In genomic region chr7:46320956-46321355, GRCh38 we compare ENCODE assay signal across 31 cellular contexts.
DNase-seq lines count a peak whose midpoint lies in the region; ATAC-seq and TF ChIP-seq lines count a peak whose summit lies in the region.
"Had no signal": no experiment of that assay in that cellular context is flagged by ENCODE, and none has a peak within 500 bp of the region (broad histone marks: within the 10 kb centered on the region; RNA-seq: fewer than 3 reads in every experiment).

No MANE protein-coding gene starts in this region.

- H3K9me3 Mint-ChIP-seq in chondrocyte (ENCODE audit: low read depth) = no peaks in the 10 kb centered on the region
- H3K9me3 Mint-ChIP-seq in activated T-helper 2 cell treated with anti-CD3 and anti-CD28 coated beads, Interferon-gamma antibody, Interleukin-2, Interleukin-4, amounts not matched to agents 10 μg/mL and 5 μg/mL and 100 μg/mL, durations not matched to agents 14 hours and 24 hours and 36 hours = no peaks in the 10 kb centered on the region

- no peaks in the 10 kb centered on the region for H3K27me3 Mint-ChIP-seq in chondrocyte (ENCODE audit: low read depth)
- H3K27me3 Mint-ChIP-seq in activated T-helper 2 cell treated with anti-CD3 and anti-CD28 coated beads, Interferon-gamma antibody, Interleukin-2, Interleukin-4, amounts not matched to agents 10 μg/mL and 5 μg/mL and 100 μg/mL, durations not matched to agents 14 hours and 24 hours and 36 hours (ENCODE audit: low read depth) = no peaks in the 10 kb centered on the region
- H3K27me3 Mint-ChIP-seq: dendritic cell treated with granulocyte-macrophage colony-stimulating factor and Interleukin-4, amounts not matched to agents 40 ng/mL and 50 ng/mL, for 4 days; naive B cell had no signal

- H3K4me1 ChIP-seq in RWPE2 (ENCODE audit: insufficient read depth, poor library complexity, severe bottlenecking) (peaks cover 8% of the 10 kb centered on the region), hepatocyte (ENCODE audit: insufficient read depth) (no peaks in the 10 kb centered on the region), mucosa of descending colon (ENCODE audit: low read depth) (no peaks in the 10 kb centered on the region)
- H3K4me1 ChIP-seq: ascending aorta, left ventricle myocardium inferior, stomach, thyroid gland had no signal

- TF ChIP-seq CTCF in RWPE2 (IDR thresholded peaks at IDR 0.05; ENCODE audit: poor library complexity, severe bottlenecking) (no peak), chondrocyte (IDR thresholded peaks at IDR 0.05) (no peak), hepatocyte (IDR thresholded peaks at IDR 0.05; ENCODE audit: poor library complexity) (no peak), GM13976 (IDR thresholded peaks at IDR 0.05; ENCODE audit: borderline replicate concordance, control extremely low read depth, extremely low read depth, insufficient read depth, missing control alignments) (no peak), mucosa of descending colon (IDR thresholded peaks at IDR 0.05) (no peak)

- H3K4me3 Mint-ChIP-seq in chondrocyte (ENCODE audit: unreplicated experiment) = no peak overlapping the region
- no peak overlapping the region for H3K4me3 Mint-ChIP-seq in activated T-helper 2 cell treated with anti-CD3 and anti-CD28 coated beads, Interferon-gamma antibody, Interleukin-2, Interleukin-4, amounts not matched to agents 10 μg/mL and 5 μg/mL and 100 μg/mL, durations not matched to agents 14 hours and 24 hours and 36 hours (ENCODE audit: low read depth)
- H3K4me3 Mint-ChIP-seq: dendritic cell treated with granulocyte-macrophage colony-stimulating factor and Interleukin-4, amounts not matched to agents 40 ng/mL and 50 ng/mL, for 4 days; naive B cell had no signal

- ATAC-seq in RWPE2 (ENCODE audit: low read depth) (no peak), mucosa of descending colon (no peak)
- ATAC-seq: activated naive CD4-positive, alpha-beta T cell treated with anti-CD3 and anti-CD28 coated beads, Interleukin-2, amount 50 U/mL, for 72 hours; HCT116; K562; right cardiac atrium had no signal

- H2AFZ ChIP-seq in hepatocyte = no peak overlapping the region

- H3K79me2 ChIP-seq in hepatocyte = no peaks in the 10 kb centered on the region

- DNase-seq in RWPE2 (ENCODE audit: low spot score) (no peak), chondrocyte (ENCODE audit: low spot score) (no peak), hepatocyte (ENCODE audit: low spot score) (no peak), GM13976 (ENCODE audit: low spot score) (no peak), HK-2 (ENCODE audit: unreplicated experiment) (no peak), mucosa of descending colon (no peak)
- no peak for DNase-seq in activated T-helper 2 cell treated with anti-CD3 and anti-CD28 coated beads, Interferon-gamma antibody, Interleukin-2, Interleukin-4, amounts not matched to agents 10 μg/mL and 5 μg/mL and 100 μg/mL, durations not matched to agents 14 hours and 24 hours and 36 hours (ENCODE audit: low spot score)
- DNase-seq: activated CD4-positive, alpha-beta T cell treated with anti-CD3 and anti-CD28 coated beads for 48 hours; activated CD8-positive, alpha-beta memory T cell treated with anti-CD3 and anti-CD28 coated beads for 24 hours; activated effector memory CD4-positive, alpha-beta T cell treated with Interleukin-2 at 50 U/mL for 16 hours; C1 segment of cervical spinal cord; central memory CD4-positive, alpha-beta T cell; GF-D8; head of caudate nucleus; left ventricle myocardium inferior; naive B cell; NCI-H1092; NCI-H1694; NCI-H446; NCI-H774; right cardiac atrium; stimulated activated CD4-positive, alpha-beta T cell treated with anti-CD3 and anti-CD28 coated beads, Interleukin-4, amount 100 ng/mL, for 1 hour; stomach; T1000; thyroid gland had no signal

- peaks cover 51% of the 10 kb centered on the region for H3K4me1 Mint-ChIP-seq in chondrocyte (ENCODE audit: low read depth)
- no peaks in the 10 kb centered on the region for H3K4me1 Mint-ChIP-seq in activated T-helper 2 cell treated with anti-CD3 and anti-CD28 coated beads, Interferon-gamma antibody, Interleukin-2, Interleukin-4, amounts not matched to agents 10 μg/mL and 5 μg/mL and 100 μg/mL, durations not matched to agents 14 hours and 24 hours and 36 hours (ENCODE audit: low read depth)
- H3K4me1 Mint-ChIP-seq: naive B cell had no signal

- 75% methylated on average over 3 of the region's 3 CpGs for WGBS in hepatocyte (ENCODE audit: low lambda C conversion rate, missing lambda C conversion rate)

- H3K4me2 ChIP-seq in hepatocyte = no peak overlapping the region

- in situ Hi-C loops in GM13976 (cut with MboI; ENCODE audit: low sequenced_read_pairs, unreplicated experiment) = no loop called here

- H3K4me3 ChIP-seq in RWPE2 (ENCODE audit: severe bottlenecking) = no peak overlapping the region
- no peak overlapping the region for H3K4me3 ChIP-seq in hepatocyte
- H3K4me3 ChIP-seq in mucosa of descending colon = no peak overlapping the region
- H3K4me3 ChIP-seq: ascending aorta, K562, left ventricle myocardium inferior, stomach, thyroid gland had no signal

- intact Hi-C loops in activated T-helper 2 cell treated with anti-CD3 and anti-CD28 coated beads, Interferon-gamma antibody, Interleukin-2, Interleukin-4, amounts not matched to agents 10 μg/mL and 5 μg/mL and 100 μg/mL, durations not matched to agents 14 hours and 24 hours and 36 hours (cut with micrococcal nuclease) = no loop called here
- intact Hi-C loops in mucosa of descending colon (cut with DNase I, micrococcal nuclease) = no loop called here

- H3K36me3 Mint-ChIP-seq in chondrocyte (ENCODE audit: low read depth) = no peaks in the 10 kb centered on the region
- H3K36me3 Mint-ChIP-seq in activated T-helper 2 cell treated with anti-CD3 and anti-CD28 coated beads, Interferon-gamma antibody, Interleukin-2, Interleukin-4, amounts not matched to agents 10 μg/mL and 5 μg/mL and 100 μg/mL, durations not matched to agents 14 hours and 24 hours and 36 hours (ENCODE audit: low read depth) = no peaks in the 10 kb centered on the region
- H3K36me3 Mint-ChIP-seq: activated naive CD4-positive, alpha-beta T cell treated with anti-CD3 and anti-CD28 coated beads, Interleukin-2, amount 50 U/mL, for 72 hours; naive B cell had no signal

- H3K9me2 ChIP-seq in hepatocyte (replicated peaks; ENCODE audit: insufficient read depth) = no peaks in the 10 kb centered on the region

- H3K27ac Mint-ChIP-seq in chondrocyte (ENCODE audit: unreplicated experiment) = peak overlapping the region; percentile 55
- H3K27ac Mint-ChIP-seq in activated T-helper 2 cell treated with anti-CD3 and anti-CD28 coated beads, Interferon-gamma antibody, Interleukin-2, Interleukin-4, amounts not matched to agents 10 μg/mL and 5 μg/mL and 100 μg/mL, durations not matched to agents 14 hours and 24 hours and 36 hours = no peak overlapping the region
- H3K27ac Mint-ChIP-seq: activated naive CD4-positive, alpha-beta T cell treated with anti-CD3 and anti-CD28 coated beads, Interleukin-2, amount 50 U/mL, for 72 hours; dendritic cell treated with granulocyte-macrophage colony-stimulating factor and Interleukin-4, amounts not matched to agents 40 ng/mL and 50 ng/mL, for 4 days; naive B cell had no signal

- no peaks in the 10 kb centered on the region for H4K20me1 ChIP-seq in hepatocyte (ENCODE audit: insufficient read depth, poor library complexity, severe bottlenecking)

- H3K9me3 ChIP-seq in RWPE2 (ENCODE audit: severe bottlenecking) = no peaks in the 10 kb centered on the region
- H3K9me3 ChIP-seq in hepatocyte (ENCODE audit: low read depth) = no peaks in the 10 kb centered on the region
- no peaks in the 10 kb centered on the region for H3K9me3 ChIP-seq in mucosa of descending colon
- H3K9me3 ChIP-seq: ascending aorta, neutrophil, stomach, thyroid gland had no signal

- H3K27me3 ChIP-seq in RWPE2 (ENCODE audit: insufficient read depth, poor library complexity, severe bottlenecking) = no peaks in the 10 kb centered on the region
- H3K27me3 ChIP-seq in hepatocyte = no peaks in the 10 kb centered on the region
- H3K27me3 ChIP-seq: ascending aorta, neutrophil, stomach, thyroid gland had no signal

- no peaks in the 10 kb centered on the region for H3K36me3 ChIP-seq in RWPE2 (ENCODE audit: low read depth)
- no peaks in the 10 kb centered on the region for H3K36me3 ChIP-seq in hepatocyte (replicated peaks; ENCODE audit: insufficient read depth, low read depth)
- H3K36me3 ChIP-seq in mucosa of descending colon (ENCODE audit: low read depth) = no peaks in the 10 kb centered on the region
- H3K36me3 ChIP-seq: ascending aorta, left ventricle myocardium inferior, neutrophil, stomach, thyroid gland had no signal

- H3K27ac ChIP-seq in RWPE2 (ENCODE audit: poor library complexity, severe bottlenecking) (peak overlapping the region; percentile 63), hepatocyte (peak overlapping the region; percentile 86)
- H3K27ac ChIP-seq: ascending aorta, left ventricle myocardium inferior, neutrophil, stomach, thyroid gland had no signal
